18 cellular contexts compared by ENCODE assay signal in genomic region chr5:133222040-133222439, GRCh38.
DNase-seq lines count a peak whose midpoint lies in the region; ATAC-seq and TF ChIP-seq lines count a peak whose summit lies in the region.
"Had no signal": no experiment of that assay in that cellular context is flagged by ENCODE, and none has a peak within 500 bp of the region (broad histone marks: within the 10 kb centered on the region; RNA-seq: fewer than 3 reads in every experiment).

No MANE protein-coding gene starts in this region.

- intact Hi-C loops in sigmoid colon (cut with DNase I) = no loop called here
- intact Hi-C loops in naive thymus-derived CD4-positive, alpha-beta T cell (cut with micrococcal nuclease) = no loop called here

- no peak for TF ChIP-seq POLR2A in sigmoid colon (IDR thresholded peaks at IDR 0.05)

- H3K9me3 ChIP-seq in HEK293 (ENCODE audit: control insufficient read depth, insufficient read depth, low read depth, low read length) = no peaks in the 10 kb centered on the region
- no peaks in the 10 kb centered on the region for H3K9me3 ChIP-seq in sigmoid colon
- H3K9me3 ChIP-seq in naive thymus-derived CD4-positive, alpha-beta T cell (ENCODE audit: control insufficient read depth in 2 of 3, low read length in 3 of 3) = no peaks in the 10 kb centered on the region
- H3K9me3 ChIP-seq: MG63 had no signal

- H3K4me1 ChIP-seq in HEK293 (ENCODE audit: control insufficient read depth, insufficient read depth, low read length) (peaks cover 12% of the 10 kb centered on the region), sigmoid colon (peaks cover 0 to 19% (median 18%) of the 10 kb centered on the region in 4 donors)
- no peaks in the 10 kb centered on the region for H3K4me1 ChIP-seq in naive thymus-derived CD4-positive, alpha-beta T cell (ENCODE audit: control insufficient read depth in 2 of 2, insufficient read depth in 2 of 2, low read length in 2 of 2)

- H3K36me3 ChIP-seq in HEK293 (ENCODE audit: control insufficient read depth in 2 of 2, insufficient read depth in 1 of 2, low read length in 2 of 2) = no peaks in the 10 kb centered on the region
- H3K36me3 ChIP-seq in sigmoid colon = no peaks in the 10 kb centered on the region
- no peaks in the 10 kb centered on the region for H3K36me3 ChIP-seq in naive thymus-derived CD4-positive, alpha-beta T cell (ENCODE audit: control insufficient read depth in 2 of 3, insufficient read depth in 3 of 3, low read length in 3 of 3)
- H3K36me3 ChIP-seq: MG63 had no signal

- H3K4me1 Mint-ChIP-seq in activated CD4-positive, alpha-beta memory T cell treated with anti-CD3 and anti-CD28 coated beads, Interleukin-2, amount 10 ng/mL, durations not matched to agents 7 days and 5 days = no peaks in the 10 kb centered on the region
- H3K4me1 Mint-ChIP-seq in naive thymus-derived CD4-positive, alpha-beta T cell = no peaks in the 10 kb centered on the region

- ATAC-seq in naive thymus-derived CD4-positive, alpha-beta T cell = no peak
- ATAC-seq: Right ventricle myocardium inferior had no signal

- H3K27ac ChIP-seq in HEK293 (ENCODE audit: extremely low read depth, low read depth, low read length) = no peak overlapping the region
- H3K27ac ChIP-seq in sigmoid colon = no peak overlapping the region
- no peak overlapping the region for H3K27ac ChIP-seq in naive thymus-derived CD4-positive, alpha-beta T cell (ENCODE audit: low read depth, low read length)

- H3K36me3 Mint-ChIP-seq in activated CD4-positive, alpha-beta memory T cell treated with anti-CD3 and anti-CD28 coated beads, Interleukin-2, amount 10 ng/mL, durations not matched to agents 7 days and 5 days (ENCODE audit: low read depth) = no peaks in the 10 kb centered on the region
- no peaks in the 10 kb centered on the region for H3K36me3 Mint-ChIP-seq in naive thymus-derived CD4-positive, alpha-beta T cell

- H3K9me3 Mint-ChIP-seq in activated CD4-positive, alpha-beta memory T cell treated with anti-CD3 and anti-CD28 coated beads, Interleukin-2, amount 10 ng/mL, durations not matched to agents 7 days and 5 days = no peaks in the 10 kb centered on the region
- no peaks in the 10 kb centered on the region for H3K9me3 Mint-ChIP-seq in naive thymus-derived CD4-positive, alpha-beta T cell

- POLR2A ChIA-PET in HEK293 (lab: Yijun Ruan, JAX) = no interaction called here
- POLR2A ChIA-PET in activated CD4-positive, alpha-beta memory T cell treated with anti-CD3 and anti-CD28 coated beads, Interleukin-2, amount 10 ng/mL, durations not matched to agents 7 days and 5 days (lab: Charles Lee) = no interaction called here
- POLR2A ChIA-PET in naive thymus-derived CD4-positive, alpha-beta T cell (lab: Charles Lee) = no interaction called here

- no peak overlapping the region for H3K27ac Mint-ChIP-seq in activated CD4-positive, alpha-beta memory T cell treated with anti-CD3 and anti-CD28 coated beads, Interleukin-2, amount 10 ng/mL, durations not matched to agents 7 days and 5 days
- H3K27ac Mint-ChIP-seq in naive thymus-derived CD4-positive, alpha-beta T cell = no peak overlapping the region

- TF ChIP-seq CTCF in HEK293 (tag by site-specific recombination; IDR thresholded peaks at IDR 0.05) (no peak), sigmoid colon (IDR thresholded peaks at IDR 0.05) (no peak)

- no peaks in the 10 kb centered on the region for H3K27me3 ChIP-seq in sigmoid colon
- H3K27me3 ChIP-seq in naive thymus-derived CD4-positive, alpha-beta T cell (ENCODE audit: control insufficient read depth in 2 of 2, insufficient read depth in 2 of 2, low read length in 2 of 2) = no peaks in the 10 kb centered on the region
- H3K27me3 ChIP-seq: MG63 had no signal

- H3K4me3 ChIP-seq in HEK293 (ENCODE audit: low read depth, low read length) = no peak overlapping the region
- no peak overlapping the region for H3K4me3 ChIP-seq in sigmoid colon
- no peak overlapping the region for H3K4me3 ChIP-seq in naive thymus-derived CD4-positive, alpha-beta T cell (ENCODE audit: low read length)
- H3K4me3 ChIP-seq: K562, MG63 had no signal

- peaks cover 4% of the 10 kb centered on the region for H3K27me3 Mint-ChIP-seq in activated CD4-positive, alpha-beta memory T cell treated with anti-CD3 and anti-CD28 coated beads, Interleukin-2, amount 10 ng/mL, durations not matched to agents 7 days and 5 days
- H3K27me3 Mint-ChIP-seq in naive thymus-derived CD4-positive, alpha-beta T cell = peaks cover 0 to 8% (median 0%) of the 10 kb centered on the region in 5 donors

- peak; percentile 1 for DNase-seq in NCI-H2107 treated with DMSO at 0.1 percent for 48 hours (lab: John Stamatoyannopoulos, UW; ENCODE audit: unreplicated experiment)
- DNase-seq in NCI-H2107 (lab: John Stamatoyannopoulos, UW) = no peak
- peak; percentile 14 for DNase-seq in left kidney (ENCODE audit: low read depth, low spot score)
- peak; percentile 44 for DNase-seq in sigmoid colon
- no peak for DNase-seq in activated CD4-positive, alpha-beta memory T cell treated with anti-CD3 and anti-CD28 coated beads, Interleukin-2, amount 10 ng/mL, durations not matched to agents 7 days and 5 days
- DNase-seq in NCI-H446 treated with DMSO at 0.1 percent for 48 hours (lab: John Stamatoyannopoulos, UW) = no peak
- DNase-seq in naive thymus-derived CD4-positive, alpha-beta T cell = no peak
- DNase-seq: 8988T, AML-193, DMS53, GDM1, MG63, NCI-H187 treated with DMSO at 0.1 percent for 48 hours, NCI-H2171 treated with DMSO at 0.1 percent for 48 hours, NCI-H526 had no signal

- CTCF ChIA-PET in HEK293 (lab: Yijun Ruan, JAX) = no interaction called here
- CTCF ChIA-PET in activated CD4-positive, alpha-beta memory T cell treated with anti-CD3 and anti-CD28 coated beads, Interleukin-2, amount 10 ng/mL, durations not matched to agents 7 days and 5 days (lab: Charles Lee) = no interaction called here
- CTCF ChIA-PET in naive thymus-derived CD4-positive, alpha-beta T cell (lab: Charles Lee) = interaction anchor here (1.4 kb wide), 1 partner anchor 111 kb away, joined by 7 read pairs; no protein-coding TSS in a partner anchor

- WGBS in sigmoid colon, 2 donors = 82 to 90% methylated on average over 6 of the region's 6 CpGs

- H3K4me3 Mint-ChIP-seq in activated CD4-positive, alpha-beta memory T cell treated with anti-CD3 and anti-CD28 coated beads, Interleukin-2, amount 10 ng/mL, durations not matched to agents 7 days and 5 days = no peak overlapping the region
- no peak overlapping the region for H3K4me3 Mint-ChIP-seq in naive thymus-derived CD4-positive, alpha-beta T cell

- no peak for TF ChIP-seq EP300 in sigmoid colon (IDR thresholded peaks at IDR 0.05)

TF ChIP-seq in HEK293, 187 proteins besides CTCF, POLR2A, EP300 and RAD21:
- TF ChIP-seq ZNF558 (tag by site-specific recombination; IDR thresholded peaks at IDR 0.05) = no peak
- no peak for TF ChIP-seq OVOL3 (tag by site-specific recombination; IDR thresholded peaks at IDR 0.05)
- no peak for TF ChIP-seq KLF10 (tag by site-specific recombination; IDR thresholded peaks at IDR 0.05)
- peak; percentile 78 for TF ChIP-seq ZIC2 (tag by site-specific recombination; IDR thresholded peaks at IDR 0.05)
- TF ChIP-seq ZNF791 (tag by site-specific recombination; IDR thresholded peaks at IDR 0.05) = no peak
- TF ChIP-seq HOXD13 (CRISPR knock-in tag; IDR thresholded peaks at IDR 0.05; ENCODE audit: borderline replicate concordance) = no peak
- no peak for TF ChIP-seq ZNF449 (tag by site-specific recombination; IDR thresholded peaks at IDR 0.05)
- no peak for TF ChIP-seq ZNF768 (tag by site-specific recombination; IDR thresholded peaks at IDR 0.05)

Comparison
In these comparisons a context has a peak if more than half of its experiments do, and no peak if none do; other contexts are left out.
1. DNase-seq: peak in NCI-H2107 treated with DMSO at 0.1 percent for 48 hours (single experiment), left kidney (single experiment) and sigmoid colon (single experiment); none in NCI-H2107 (single experiment), activated CD4-positive, alpha-beta memory T cell treated with anti-CD3 and anti-CD28 coated beads, Interleukin-2, amount 10 ng/mL, durations not matched to agents 7 days and 5 days (single experiment), NCI-H446 treated with DMSO at 0.1 percent for 48 hours (single experiment) and naive thymus-derived CD4-positive, alpha-beta T cell (0 of 9).